Comparison of ENCODE assay signal across 20 cellular contexts in genomic region chr18:40553029-40553428, GRCh38.
"Had no signal": no experiment of that assay in that cellular context is flagged by ENCODE, and none has a peak within 500 bp of the region (broad histone marks: within the 10 kb centered on the region; RNA-seq: fewer than 3 reads in every experiment).

No MANE protein-coding gene starts in this region.

- ATAC-seq: activated CD8-positive, alpha-beta T cell treated with anti-CD3 and anti-CD28 coated beads for 36 hours; activated T-helper 17 cell treated with anti-CD3 and anti-CD28 coated beads, Interleukin-2, amount 50 U/mL, for 72 hours; upper lobe of right lung had no signal

- H3K4me1 Mint-ChIP-seq: activated B cell treated with CpG ODN at 0.5 μM for 24 hours; activated T-helper 17 cell treated with anti-CD3 and anti-CD28 coated beads, Interleukin-2, amount 50 U/mL, for 72 hours; nephron progenitor cell had no signal

- H3K27ac ChIP-seq: brain microvascular endothelial cell, esophagus muscularis mucosa, spleen, upper lobe of right lung had no signal

- H3K4me1 ChIP-seq: esophagus muscularis mucosa, spleen, upper lobe of right lung had no signal

- H3K27ac Mint-ChIP-seq: activated B cell treated with CpG ODN at 0.5 μM for 24 hours; activated CD8-positive, alpha-beta T cell treated with anti-CD3 and anti-CD28 coated beads for 36 hours; activated naive CD4-positive, alpha-beta T cell treated with anti-CD3 and anti-CD28 coated beads for 36 hours; activated T-helper 17 cell treated with anti-CD3 and anti-CD28 coated beads, Interleukin-2, amount 50 U/mL, for 72 hours; nephron progenitor cell had no signal

- H3K36me3 ChIP-seq: brain microvascular endothelial cell, esophagus muscularis mucosa, spleen, upper lobe of right lung had no signal

- H3K4me3 ChIP-seq: esophagus muscularis mucosa, lung, spleen, upper lobe of right lung had no signal

- H3K9me3 Mint-ChIP-seq: nephron progenitor cell had no signal

- H3K27me3 ChIP-seq: brain microvascular endothelial cell, esophagus muscularis mucosa, spleen, upper lobe of right lung had no signal

- DNase-seq: activated B cell treated with CpG ODN at 0.5 μM for 24 hours; activated CD4-positive, alpha-beta T cell treated with anti-CD3 and anti-CD28 coated beads for 48 hours; activated CD8-positive, alpha-beta T cell treated with anti-CD3 and anti-CD28 coated beads for 36 hours; activated naive CD4-positive, alpha-beta T cell treated with anti-CD3 and anti-CD28 coated beads for 36 hours; activated T-cell treated with anti-CD3 and anti-CD28 coated beads, Interleukin-2, amount 50 U/mL, for 1 hour; anterior cingulate cortex; brain microvascular endothelial cell; cerebellar nuclear complex; cortex of kidney; islet precursor cell; nephron progenitor cell; occipital lobe; posterior cingulate gyrus; retina; spleen; stimulated activated naive CD4-positive, alpha-beta T cell; upper lobe of right lung had no signal

- H3K27me3 Mint-ChIP-seq: activated B cell treated with CpG ODN at 0.5 μM for 24 hours; activated CD8-positive, alpha-beta T cell treated with anti-CD3 and anti-CD28 coated beads for 36 hours; activated T-helper 17 cell treated with anti-CD3 and anti-CD28 coated beads, Interleukin-2, amount 50 U/mL, for 72 hours had no signal

- H3K9me3 ChIP-seq: esophagus muscularis mucosa, upper lobe of right lung had no signal

- H3K4me3 Mint-ChIP-seq: activated B cell treated with CpG ODN at 0.5 μM for 24 hours; activated CD8-positive, alpha-beta T cell treated with anti-CD3 and anti-CD28 coated beads for 36 hours; activated naive CD4-positive, alpha-beta T cell treated with anti-CD3 and anti-CD28 coated beads for 36 hours; activated T-helper 17 cell treated with anti-CD3 and anti-CD28 coated beads, Interleukin-2, amount 50 U/mL, for 72 hours; nephron progenitor cell had no signal
